ENCODE assay signal across 8 cellular contexts in the genomic region with DNA sequence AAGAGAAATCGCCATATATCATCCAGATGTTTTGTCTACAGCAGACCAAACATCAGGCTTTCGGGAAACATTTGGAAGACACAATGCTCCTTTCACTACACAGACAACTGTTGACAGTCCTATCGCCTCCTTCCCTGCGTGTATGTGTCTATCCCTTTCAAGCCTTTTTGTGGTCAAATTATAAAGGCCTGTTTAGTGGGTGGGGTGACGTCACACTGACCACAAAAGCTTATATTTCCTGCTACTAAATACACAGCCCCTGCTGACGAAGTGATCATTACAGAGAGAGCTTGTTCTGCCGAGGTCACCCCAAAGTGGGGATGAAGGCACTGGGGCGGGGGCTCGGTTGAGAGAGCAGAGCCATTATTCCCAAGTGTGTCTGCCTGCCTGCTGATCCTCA.
DNase-seq lines count a peak whose midpoint lies in the region; ATAC-seq and TF ChIP-seq lines count a peak whose summit lies in the region.

No MANE protein-coding gene starts in this region.

- H3K4me3 ChIP-seq in A673 (ENCODE audit: low read depth, low read length, poor library complexity, severe bottlenecking) (no peak overlapping the region), fibroblast of lung (replicated peaks in 1 of 4; ENCODE audit: control extremely low read depth in 1 of 4, insufficient read depth in 1 of 4, low read depth in 3 of 4, low read length in 4 of 4) (no peak overlapping the region), vagina (no peak overlapping the region), BE2C (ENCODE audit: low read depth, low read length) (no peak overlapping the region), adrenal gland (no peak overlapping the region)

- no peak overlapping the region for H3K4me2 ChIP-seq in fibroblast of lung (ENCODE audit: extremely low read depth, insufficient read depth, low read length)

- TF ChIP-seq CTCF in A673 (conservative IDR thresholded peaks at IDR 0.05; ENCODE audit: low read depth, low read length) = no peak
- no peak for TF ChIP-seq CTCF in fibroblast of lung (conservative IDR thresholded peaks at IDR 0.05 in 1 of 2, IDR thresholded peaks at IDR 0.05 in 1 of 2; ENCODE audit: low read depth in 1 of 2, low read length in 2 of 2)
- no peak for TF ChIP-seq CTCF in vagina (IDR thresholded peaks at IDR 0.05)
- TF ChIP-seq CTCF in BE2C (IDR thresholded peaks at IDR 0.05; ENCODE audit: low read depth, low read length) = no peak
- no peak for TF ChIP-seq CTCF in adrenal gland (IDR thresholded peaks at IDR 0.05)

- intact Hi-C loops in A673 (cut with micrococcal nuclease; ENCODE audit: unreplicated experiment) (loop anchor here (10.0 kb wide), 1 partner anchor 352 kb away; no protein-coding TSS in a partner anchor), vagina (cut with DNase I) (loop anchor here (10.0 kb wide), 1 partner anchor 468 kb away; a partner anchor contains a TSS), adrenal gland (cut with DNase I) (no loop called here)

- H3K27ac ChIP-seq in A673 (ENCODE audit: low read depth, low read length, poor library complexity, severe bottlenecking) (no peak overlapping the region), fibroblast of lung (ENCODE audit: insufficient read depth, low read length) (no peak overlapping the region), vagina (no peak overlapping the region), adrenal gland (no peak overlapping the region)

- H3K27me3 ChIP-seq in A673 (replicated peaks; ENCODE audit: insufficient read depth, low read depth, low read length, poor library complexity) = no peaks in the 10 kb centered on the region
- no peaks in the 10 kb centered on the region for H3K27me3 ChIP-seq in fibroblast of lung (ENCODE audit: control insufficient read depth, insufficient read depth, low read length)
- H3K27me3 ChIP-seq in vagina = no peaks in the 10 kb centered on the region
- no peaks in the 10 kb centered on the region for H3K27me3 ChIP-seq in BE2C
- no peaks in the 10 kb centered on the region for H3K27me3 ChIP-seq in adrenal gland

- peak; percentile 48; the same call in 2 of the 3 replicates for ATAC-seq in SK-N-SH treated with all-trans-retinoic acid at 6 μM for 48 hours

- H3K36me3 ChIP-seq in A673 (ENCODE audit: insufficient read depth, low read length, poor library complexity, severe bottlenecking) (no peaks in the 10 kb centered on the region), fibroblast of lung (ENCODE audit: control insufficient read depth, insufficient read depth, low read length) (no peaks in the 10 kb centered on the region), vagina (no peaks in the 10 kb centered on the region), BE2C (no peaks in the 10 kb centered on the region), adrenal gland (replicated peaks in 1 of 2) (no peaks in the 10 kb centered on the region)

- TF ChIP-seq POLR2A in vagina (IDR thresholded peaks at IDR 0.05) = no peak
- no peak for TF ChIP-seq POLR2A in adrenal gland (IDR thresholded peaks at IDR 0.05)

- POLR2A ChIA-PET in A673 (lab: Charles Lee; ENCODE audit: low non-redundant PET) = no interaction called here

- no peak overlapping the region for H2AFZ ChIP-seq in fibroblast of lung (ENCODE audit: low read length)

- no peaks in the 10 kb centered on the region for H3K79me2 ChIP-seq in fibroblast of lung (ENCODE audit: control insufficient read depth, insufficient read depth, low read length)

- CTCF ChIA-PET in A673 (lab: Charles Lee) = no interaction called here

- DNase-seq in A673 (ENCODE audit: low spot score) = peak; percentile 17
- DNase-seq in HCEC 1CT = peak; percentile 83
- DNase-seq in fibroblast of lung (ENCODE audit: low read depth in 2 of 2) = peak; percentile 97 to 98
- DNase-seq in stimulated activated CD4-positive, alpha-beta T cell treated with anti-CD3 and anti-CD28 coated beads, Interleukin-4, amount 100 ng/mL, for 24 hours = peak; percentile 10
- no peak for DNase-seq in vagina (ENCODE audit: extremely low spot score in 2 of 2)
- DNase-seq in BE2C = no peak
- no peak for DNase-seq in adrenal gland

- H4K20me1 ChIP-seq in fibroblast of lung (ENCODE audit: control insufficient read depth, extremely low read depth, insufficient read depth, low read length) = no peaks in the 10 kb centered on the region

- H3K9me3 ChIP-seq in A673 (ENCODE audit: low read depth, low read length, poor library complexity, severe bottlenecking) = no peaks in the 10 kb centered on the region
- no peaks in the 10 kb centered on the region for H3K9me3 ChIP-seq in fibroblast of lung (ENCODE audit: control insufficient read depth, insufficient read depth, low read depth, low read length)
- H3K9me3 ChIP-seq in vagina = no peaks in the 10 kb centered on the region
- H3K9me3 ChIP-seq in BE2C = no peaks in the 10 kb centered on the region
- H3K9me3 ChIP-seq in adrenal gland (replicated peaks in 1 of 3) = no peaks in the 10 kb centered on the region

- BruUV-seq in A673 (replicated peaks; lab: Mats Ljungman, UMichigan) = no TSS peak

- H3K9ac ChIP-seq in fibroblast of lung (ENCODE audit: insufficient read depth, low read length) = no peak overlapping the region

- H3K4me1 ChIP-seq in A673 (ENCODE audit: insufficient read depth, low read length, poor library complexity, severe bottlenecking) (no peaks in the 10 kb centered on the region), fibroblast of lung (ENCODE audit: control insufficient read depth, extremely low read depth, insufficient read depth, low read length) (no peaks in the 10 kb centered on the region), vagina (no peaks in the 10 kb centered on the region), BE2C (peaks cover 5% of the 10 kb centered on the region), adrenal gland (replicated peaks in 1 of 2) (no peaks in the 10 kb centered on the region)

- WGBS in adrenal gland, 4 donors = 78 to 85% (median 80%) methylated on average over 9 of the region's 9 CpGs

TF ChIP-seq in SK-N-SH treated with all-trans-retinoic acid at 6 μM for 48 hours, 23 proteins besides CTCF, POLR2A, EP300 and RAD21:
- no peak for TF ChIP-seq CSDC2 (CRISPR knock-in tag; IDR thresholded peaks at IDR 0.05)
- no peak for TF ChIP-seq ZFP30 (CRISPR knock-in tag; IDR thresholded peaks at IDR 0.05)
- TF ChIP-seq ZFP3 (CRISPR knock-in tag; IDR thresholded peaks at IDR 0.05) = no peak
- no peak for TF ChIP-seq ESRRG (CRISPR knock-in tag; IDR thresholded peaks at IDR 0.05)
- no peak for TF ChIP-seq ARNTL (CRISPR knock-in tag; IDR thresholded peaks at IDR 0.05; ENCODE audit: borderline replicate concordance, low read depth)
- TF ChIP-seq BACH2 (CRISPR knock-in tag; IDR thresholded peaks at IDR 0.05; ENCODE audit: borderline replicate concordance) = no peak
- no peak for TF ChIP-seq GLIS3 (CRISPR knock-in tag; IDR thresholded peaks at IDR 0.05)
- TF ChIP-seq, protein P1, sequence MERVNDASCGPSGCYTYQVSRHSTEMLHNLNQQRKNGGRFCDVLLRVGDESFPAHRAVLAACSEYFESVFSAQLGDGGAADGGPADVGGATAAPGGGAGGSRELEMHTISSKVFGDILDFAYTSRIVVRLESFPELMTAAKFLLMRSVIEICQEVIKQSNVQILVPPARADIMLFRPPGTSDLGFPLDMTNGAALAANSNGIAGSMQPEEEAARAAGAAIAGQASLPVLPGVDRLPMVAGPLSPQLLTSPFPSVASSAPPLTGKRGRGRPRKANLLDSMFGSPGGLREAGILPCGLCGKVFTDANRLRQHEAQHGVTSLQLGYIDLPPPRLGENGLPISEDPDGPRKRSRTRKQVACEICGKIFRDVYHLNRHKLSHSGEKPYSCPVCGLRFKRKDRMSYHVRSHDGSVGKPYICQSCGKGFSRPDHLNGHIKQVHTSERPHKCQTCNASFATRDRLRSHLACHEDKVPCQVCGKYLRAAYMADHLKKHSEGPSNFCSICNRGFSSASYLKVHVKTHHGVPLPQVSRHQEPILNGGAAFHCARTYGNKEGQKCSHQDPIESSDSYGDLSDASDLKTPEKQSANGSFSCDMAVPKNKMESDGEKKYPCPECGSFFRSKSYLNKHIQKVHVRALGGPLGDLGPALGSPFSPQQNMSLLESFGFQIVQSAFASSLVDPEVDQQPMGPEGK (CRISPR knock-in tag; IDR thresholded peaks at IDR 0.05; ENCODE audit: borderline replicate concordance) = no peak
- TF ChIP-seq ZNF8 (CRISPR knock-in tag; IDR thresholded peaks at IDR 0.05) = no peak
- no peak for TF ChIP-seq TCF4 (CRISPR knock-in tag; IDR thresholded peaks at IDR 0.05; ENCODE audit: borderline replicate concordance)
- no peak for TF ChIP-seq ZNF70 (CRISPR knock-in tag; IDR thresholded peaks at IDR 0.05)
- TF ChIP-seq, protein P2, sequence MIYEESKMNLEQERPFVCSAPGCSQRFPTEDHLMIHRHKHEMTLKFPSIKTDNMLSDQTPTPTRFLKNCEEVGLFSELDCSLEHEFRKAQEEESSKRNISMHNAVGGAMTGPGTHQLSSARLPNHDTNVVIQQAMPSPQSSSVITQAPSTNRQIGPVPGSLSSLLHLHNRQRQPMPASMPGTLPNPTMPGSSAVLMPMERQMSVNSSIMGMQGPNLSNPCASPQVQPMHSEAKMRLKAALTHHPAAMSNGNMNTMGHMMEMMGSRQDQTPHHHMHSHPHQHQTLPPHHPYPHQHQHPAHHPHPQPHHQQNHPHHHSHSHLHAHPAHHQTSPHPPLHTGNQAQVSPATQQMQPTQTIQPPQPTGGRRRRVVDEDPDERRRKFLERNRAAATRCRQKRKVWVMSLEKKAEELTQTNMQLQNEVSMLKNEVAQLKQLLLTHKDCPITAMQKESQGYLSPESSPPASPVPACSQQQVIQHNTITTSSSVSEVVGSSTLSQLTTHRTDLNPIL (CRISPR knock-in tag; IDR thresholded peaks at IDR 0.05; ENCODE audit: low read depth) = no peak
- TF ChIP-seq TOX (CRISPR knock-in tag; IDR thresholded peaks at IDR 0.05; ENCODE audit: borderline replicate concordance) = no peak

Comparison
In these comparisons a context has a peak if more than half of its experiments do, and no peak if none do; other contexts are left out.
1. DNase-seq: peak in A673 (single experiment), HCEC 1CT (single experiment), fibroblast of lung (2 of 2) and stimulated activated CD4-positive, alpha-beta T cell treated with anti-CD3 and anti-CD28 coated beads, Interleukin-4, amount 100 ng/mL, for 24 hours (single experiment); none in vagina (0 of 2), BE2C (single experiment) and adrenal gland (0 of 7).
2. intact Hi-C loops: an anchor here in A673 (10.0 kb wide) and vagina (10.0 kb wide); none called in adrenal gland.